In the genomic region with DNA sequence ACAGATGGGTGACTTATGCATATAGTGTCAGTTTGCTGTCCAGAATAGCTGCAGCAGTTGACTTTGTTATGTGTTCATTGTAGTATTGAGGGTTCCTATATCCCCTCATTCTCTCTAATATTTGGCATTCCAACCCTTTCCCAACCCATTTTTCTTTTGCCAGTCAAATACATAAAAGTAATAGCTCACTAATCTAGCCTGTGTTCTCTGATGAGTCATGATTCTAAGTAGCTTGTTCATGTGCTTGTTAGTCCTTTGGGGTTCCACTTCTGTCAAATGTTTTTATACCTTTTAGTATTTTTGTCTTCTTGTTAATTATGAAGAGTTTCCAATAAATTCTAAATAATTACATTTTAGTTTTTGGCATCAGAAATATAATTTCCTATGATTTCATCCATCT, we compare ENCODE assay signal across 27 cellular contexts.
DNase-seq lines count a peak whose midpoint lies in the region; FAIRE-seq and TF ChIP-seq lines count a peak whose summit lies in the region.
"Had no signal": no experiment of that assay in that cellular context is flagged by ENCODE, and none has a peak within 500 bp of the region (broad histone marks: within the 10 kb centered on the region; RNA-seq: fewer than 3 reads in every experiment).

No MANE protein-coding gene starts in this region.

- DNase-seq in D721Med (ENCODE audit: insufficient read length, low spot score) (no peak), LHCN-M2 (ENCODE audit: low read depth) (peak; percentile 27), fibroblast of gingiva (ENCODE audit: low read depth) (peak; percentile 10), retinal pigment epithelial cell (ENCODE audit: low read depth) (peak; percentile 58), C1 segment of cervical spinal cord (lab: John Stamatoyannopoulos, UW) (no peak), G401 (ENCODE audit: low spot score) (no peak), NCI-H1092 treated with DMSO at 0.1 percent for 48 hours (lab: John Stamatoyannopoulos, UW) (no peak), SW 1271 (lab: John Stamatoyannopoulos, UW) (no peak)
- DNase-seq: activated CD4-positive, alpha-beta T cell treated with anti-CD3 and anti-CD28 coated beads, Interleukin-2, amount 10 ng/mL, durations not matched to agents 7 days and 5 days; activated CD8-positive, alpha-beta memory T cell treated with anti-CD3 and anti-CD28 coated beads, Interleukin-2, amount 50 U/mL, for 48 hours; activated effector memory CD4-positive, alpha-beta T cell treated with anti-CD3 and anti-CD28 coated beads, Interleukin-2, amount 50 U/mL, for 16 hours; amniotic stem cell; DMS 273 treated with DMSO at 0.1 percent for 48 hours; effector memory CD8-positive, alpha-beta T cell; hypothalamus; mammary epithelial cell; naive thymus-derived CD4-positive, alpha-beta T cell; NCI-H1436; OCI-M1; pancreas; Right ventricle myocardium superior; stimulated activated naive B cell treated with anti-CD40 and anti-IgM and Interleukin-4, amounts not matched to agents 10 μg/mL and 1 μg/mL and 100 μg/mL, for 72 hours; T-helper 1 cell; thyroid gland had no signal

- peak; percentile 77 for FAIRE-seq in D721Med (lab: Jason Lieb, UNC)
- FAIRE-seq: frontal cortex, keratinocyte, pancreas had no signal

- in situ Hi-C loops in G401 (cut with HindIII; ENCODE audit: low sequenced_read_pairs), result no loop called here

- TF ChIP-seq CTCF in D721Med (IDR thresholded peaks at IDR 0.05; ENCODE audit: insufficient read depth, missing control alignments) (no peak), retinal pigment epithelial cell (conservative IDR thresholded peaks at IDR 0.05; ENCODE audit: low read depth, low read length) (no peak)

- no peak overlapping the region for H3K4me3 ChIP-seq in retinal pigment epithelial cell (ENCODE audit: low read length)
- H3K4me3 ChIP-seq: BLaER1, pancreas, thyroid gland had no signal

Comparison
In these comparisons a context has a peak if more than half of its experiments do, and no peak if none do; other contexts are left out.
1. DNase-seq: peak in LHCN-M2 (single experiment), fibroblast of gingiva (single experiment) and retinal pigment epithelial cell (single experiment); none in D721Med (single experiment), C1 segment of cervical spinal cord (0 of 14), G401 (single experiment), NCI-H1092 treated with DMSO at 0.1 percent for 48 hours (single experiment) and SW 1271 (0 of 2).